Comparison of ENCODE assay signal across 21 cellular contexts in the genomic region with DNA sequence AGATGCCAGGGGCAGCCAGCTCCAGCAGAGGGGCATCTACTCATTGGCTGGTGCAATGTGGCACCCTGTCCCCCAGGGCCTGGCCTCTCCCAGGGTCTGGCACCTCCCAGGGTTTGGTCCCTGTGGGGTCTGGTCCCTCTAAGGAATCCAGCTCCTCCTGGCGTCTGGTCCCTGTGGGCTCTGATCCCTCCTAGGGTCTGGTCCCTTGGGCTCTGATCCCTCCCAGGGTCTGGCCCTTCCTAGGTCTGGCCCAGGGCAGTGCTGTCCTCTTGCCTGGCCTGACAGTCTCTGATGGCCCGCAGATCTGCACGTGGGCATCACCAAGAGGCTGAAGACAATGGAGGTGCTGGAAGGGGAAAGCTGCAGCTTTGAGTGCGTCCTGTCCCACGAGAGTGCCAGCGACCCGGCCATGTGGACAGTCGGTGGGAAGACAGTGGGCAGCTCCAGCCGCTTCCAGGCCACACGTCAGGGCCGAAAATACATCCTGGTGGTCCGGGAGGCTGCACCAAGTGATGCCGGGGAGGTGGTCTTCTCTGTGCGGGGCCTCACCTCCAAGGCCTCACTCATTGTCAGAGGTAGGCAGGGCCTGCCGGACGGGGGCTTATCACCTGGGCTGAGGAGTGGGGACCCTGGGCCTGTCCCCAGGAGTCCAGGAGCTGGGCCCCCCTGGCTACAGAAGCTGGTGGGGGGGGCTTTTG.
DNase-seq lines count a peak whose midpoint lies in the region; ATAC-seq and TF ChIP-seq lines count a peak whose summit lies in the region.
"Had no signal": no experiment of that assay in that cellular context is flagged by ENCODE, and none has a peak within 500 bp of the region (broad histone marks: within the 10 kb centered on the region; RNA-seq: fewer than 3 reads in every experiment).

No MANE protein-coding gene starts in this region.

- no peaks in the 10 kb centered on the region for H3K9me3 ChIP-seq in lower lobe of right lung
- H3K9me3 ChIP-seq in upper lobe of right lung, result no peaks in the 10 kb centered on the region
- H3K9me3 ChIP-seq: mucosa of descending colon, sigmoid colon had no signal

- no peak for TF ChIP-seq CTCF in coronary artery (IDR thresholded peaks at IDR 0.05)
- TF ChIP-seq CTCF in lower lobe of right lung (IDR thresholded peaks at IDR 0.05), result no peak
- no peak for TF ChIP-seq CTCF in upper lobe of right lung (IDR thresholded peaks at IDR 0.05)

- ATAC-seq in Right ventricle myocardium inferior, result no peak
- ATAC-seq in Right ventricle myocardium superior (ENCODE audit: poor library complexity), result no peak
- no peak for ATAC-seq in lower lobe of right lung
- no peak for ATAC-seq in upper lobe of right lung
- no peak for ATAC-seq in GM21526 (IDR thresholded peaks at IDR 0.05; ENCODE audit: low FRiP score, unreplicated experiment)
- ATAC-seq: activated naive CD8-positive, alpha-beta T cell treated with anti-CD3 and anti-CD28 coated beads, Interleukin-2, amount 50 U/mL, for 24 hours; GM12878; HCT116; mucosa of descending colon; stimulated activated naive CD8-positive, alpha-beta T cell treated with anti-CD3 and anti-CD28 coated beads, Interleukin-15, amount 100 ng/mL, for 72 hours had no signal

- H3K36me3 ChIP-seq in lower lobe of right lung (peaks cover 49% of the 10 kb centered on the region), upper lobe of right lung (peaks cover 13% of the 10 kb centered on the region)
- H3K36me3 ChIP-seq: WERI-Rb-1 had no signal

- peaks cover under 1% of the 10 kb centered on the region for H3K4me1 ChIP-seq in lower lobe of right lung
- no peaks in the 10 kb centered on the region for H3K4me1 ChIP-seq in upper lobe of right lung

- no peak overlapping the region for H3K27ac ChIP-seq in coronary artery
- H3K27ac ChIP-seq in lower lobe of right lung, result no peak overlapping the region
- no peak overlapping the region for H3K27ac ChIP-seq in upper lobe of right lung
- H3K27ac ChIP-seq: HL-60, sigmoid colon, WERI-Rb-1 had no signal

- DNase-seq in Right ventricle myocardium inferior (ENCODE audit: missing footprints) (peak; percentile 64), Right ventricle myocardium superior (no peak), coronary artery (ENCODE audit: low spot score) (peak; percentile 69), lower lobe of right lung (peak; percentile 35), upper lobe of right lung (peak; percentile 52), cortex of kidney (lab: John Stamatoyannopoulos, UW) (no peak), NCI-H2029 treated with DMSO at 0.1 percent for 48 hours (lab: John Stamatoyannopoulos, UW) (no peak)
- DNase-seq: activated naive CD8-positive, alpha-beta T cell treated with anti-CD3 and anti-CD28 coated beads, Interleukin-2, amount 50 U/mL, for 24 hours; DMS79 treated with DMSO at 0.1 percent for 48 hours; effector memory CD4-positive, alpha-beta T cell; NCI-H187; NCI-H69; RPMI8226; WERI-Rb-1 had no signal

- H3K4me3 ChIP-seq in coronary artery (no peak overlapping the region), lower lobe of right lung (no peak overlapping the region), upper lobe of right lung (no peak overlapping the region)
- H3K4me3 ChIP-seq: GM12878, mucosa of descending colon, sigmoid colon had no signal

- H3K27me3 ChIP-seq in lower lobe of right lung (ENCODE audit: low read depth), result no peaks in the 10 kb centered on the region
- no peaks in the 10 kb centered on the region for H3K27me3 ChIP-seq in upper lobe of right lung
- H3K27me3 ChIP-seq: sigmoid colon had no signal

- intact Hi-C loops in Right ventricle myocardium inferior (cut with DNase I), result no loop called here
- intact Hi-C loops in Right ventricle myocardium superior (cut with DNase I), result no loop called here
- intact Hi-C loops in lower lobe of right lung (cut with DNase I), result no loop called here
- intact Hi-C loops in upper lobe of right lung (cut with DNase I), result no loop called here

Comparison
In these comparisons a context has a peak if more than half of its experiments do, and no peak if none do; other contexts are left out.
1. DNase-seq: peak in Right ventricle myocardium inferior (single experiment), coronary artery (single experiment), lower lobe of right lung (single experiment) and upper lobe of right lung (single experiment); none in Right ventricle myocardium superior (single experiment), cortex of kidney (single experiment) and NCI-H2029 treated with DMSO at 0.1 percent for 48 hours (single experiment).